35 cellular contexts compared by ENCODE assay signal in genomic region chr1:54596756-54597155, GRCh38. TPM values are rescaled to one million over a fixed set of nuclear protein-coding genes. Genes with fewer than 3 reads are reported as not detected.
"Had no signal": no experiment of that assay in that cellular context is flagged by ENCODE, and none has a peak within 500 bp of the region (broad histone marks: within the 10 kb centered on the region; RNA-seq: fewer than 3 reads in every experiment).

No MANE protein-coding gene starts in this region.

- H2AFZ ChIP-seq: neural progenitor cell had no signal

- FAIRE-seq: kidney, TTC549 had no signal

- DNase-seq: activated CD4-positive, alpha-beta T cell treated with anti-CD3 and anti-CD28 coated beads for 4 hours; activated CD4-positive, alpha-beta T cell treated with anti-CD3 and anti-CD28 coated beads, Interleukin-2, amount 50 U/mL, for 4 hours; activated effector memory CD4-positive, alpha-beta T cell treated with Interleukin-2 at 50 U/mL for 16 hours; activated naive CD4-positive, alpha-beta T cell treated with Interleukin-2 at 50 U/mL for 16 hours; adrenal gland; cerebellar nuclear complex; effector memory CD8-positive, alpha-beta T cell; erythroblast; head of caudate nucleus; hippocampal formation; kidney; left colon; naive thymus-derived CD4-positive, alpha-beta T cell; retina; stimulated activated CD4-positive, alpha-beta T cell treated with anti-CD3 and anti-CD28 coated beads, Interleukin-1b, Interleukin-23, amount 100 ng/mL, for 48 hours; stimulated activated CD4-positive, alpha-beta T cell treated with anti-CD3 and anti-CD28 coated beads, Interleukin-4, amount 100 ng/mL, for 4 hours; stimulated activated CD8-positive, alpha-beta memory T cell treated with anti-CD3 and anti-CD28 coated beads, Interleukin-4, amount 100 ng/mL, for 48 hours; stimulated activated naive CD8-positive, alpha-beta T cell treated with anti-CD3 and anti-CD28 coated beads, Interleukin-15, amount 100 ng/mL, for 72 hours; substantia nigra; T-helper 9 cell; thyroid gland; upper lobe of right lung had no signal

- H3K4me2 ChIP-seq: neural progenitor cell, smooth muscle cell had no signal

- H3K4me1 ChIP-seq: adrenal gland, ascending aorta, neural progenitor cell, thyroid gland, upper lobe of right lung had no signal

- H3K9me3 ChIP-seq: adrenal gland, ascending aorta, thyroid gland, upper lobe of right lung had no signal

- ATAC-seq: effector memory CD8-positive, alpha-beta T cell; left colon; naive thymus-derived CD4-positive, alpha-beta T cell; stimulated activated memory B cell treated with anti-CD40 and anti-IgM and Interleukin-4, amounts not matched to agents 10 μg/mL and 1 μg/mL and 100 μg/mL, for 72 hours; stimulated activated naive CD8-positive, alpha-beta T cell treated with anti-CD3 and anti-CD28 coated beads, Interleukin-15, amount 100 ng/mL, for 72 hours; upper lobe of right lung had no signal

- H3K27ac ChIP-seq: adrenal gland, ascending aorta, cardiac muscle cell, coronary artery, neural progenitor cell, thyroid gland, upper lobe of right lung, VCaP had no signal

- H3K36me3 ChIP-seq: neural progenitor cell, upper lobe of right lung had no signal

- H3K27me3 ChIP-seq: adrenal gland, ascending aorta, cardiac muscle cell, neural progenitor cell, thyroid gland, upper lobe of right lung had no signal

- H3K4me3 ChIP-seq: adrenal gland, ascending aorta, cardiac muscle cell, coronary artery, neural progenitor cell, smooth muscle cell, thyroid gland, upper lobe of right lung had no signal

- H3K9ac ChIP-seq: neural progenitor cell had no signal

RNA-seq across cellular contexts. Expression of gene FAM151A, which starts 26.6 kb away (rescaled TPM):
- total RNA-seq: ascending aorta; fibroblast of lung; fibroblast of villous mesenchyme; kidney; lower leg skin; mesothelial cell of epicardium; naive thymus-derived CD4-positive, alpha-beta T cell; posterior vena cava; smooth muscle cell; thyroid gland; upper lobe of right lung had no signal
- polyA plus RNA-seq: fibroblast of lung; naive thymus-derived CD4-positive, alpha-beta T cell; smooth muscle cell had no signal

RNA-seq across cellular contexts. Expression of gene MROH7, which starts 44.8 kb away (rescaled TPM):
- polyA plus RNA-seq: naive thymus-derived CD4-positive, alpha-beta T cell had no signal
